8 cellular contexts compared by ENCODE assay signal in genomic region chr16:30444231-30445148, GRCh38. TPM values are rescaled to one million over a fixed set of nuclear protein-coding genes. Genes with fewer than 3 reads are reported as not detected.
DNase-seq lines count a peak whose midpoint lies in the region; ATAC-seq, FAIRE-seq and TF ChIP-seq lines count a peak whose summit lies in the region.

No MANE protein-coding gene starts in this region.

- H3K9me3 Mint-ChIP-seq in Calu3 (ENCODE audit: low read depth, unreplicated experiment), result peaks cover 2% of the 10 kb centered on the region

- H3K27me3 ChIP-seq in OCI-LY3 (ENCODE audit: low read depth, low read length) (no peaks in the 10 kb centered on the region), endothelial cell of umbilical vein (ENCODE audit: control insufficient read depth in 2 of 2, insufficient read depth in 2 of 2, low read length in 2 of 2) (no peaks in the 10 kb centered on the region), pancreas (no peaks in the 10 kb centered on the region)

- intact Hi-C loops in Calu3 (cut with micrococcal nuclease; ENCODE audit: unreplicated experiment), result loop anchor here (2.0 to 5.0 kb wide), 2 partner anchors 14 to 83 kb away; partner anchors contain the start of genes DCTPP1 and ZNF768
- intact Hi-C loops in endothelial cell of umbilical vein (cut with micrococcal nuclease), result loop anchor here (1.0 to 5.0 kb wide), 7 partner anchors 26 to 248 kb away; partner anchors contain the start of genes ZNF689 and ZNF747
- intact Hi-C loops in pancreas (cut with DNase I), result loop anchor here in 1 of 3 donors (10.0 kb wide), 1 partner anchor 180 kb away; no protein-coding TSS in a partner anchor

- no peak for FAIRE-seq in endothelial cell of umbilical vein (lab: Jason Lieb, UNC)
- no peak for FAIRE-seq in pancreas (lab: Jason Lieb, UNC)

- peak overlapping the region; percentile 76 for H3K4me3 Mint-ChIP-seq in Calu3 (ENCODE audit: low read depth, unreplicated experiment)

- H3K27me3 Mint-ChIP-seq in Calu3 (ENCODE audit: unreplicated experiment), result no peaks in the 10 kb centered on the region

- H3K9me3 ChIP-seq in OCI-LY3 (ENCODE audit: insufficient read depth, low read length) (no peaks in the 10 kb centered on the region), endothelial cell of umbilical vein (replicated peaks; ENCODE audit: control insufficient read depth, insufficient read depth, low read length) (no peaks in the 10 kb centered on the region), pancreas (no peaks in the 10 kb centered on the region)

- POLR2A ChIA-PET in endothelial cell of umbilical vein (lab: Charles Lee), result interaction anchor here (0.5 to 1.0 kb wide), 2 partner anchors 23 to 127 kb away, joined by 3 to 4 read pairs; partner anchors contain the start of gene ZNF688

- H3K4me1 Mint-ChIP-seq in Calu3 (ENCODE audit: low read depth, unreplicated experiment), result peaks cover 53% of the 10 kb centered on the region

- DNase-seq in Calu3 (no peak), endothelial cell of umbilical vein (ENCODE audit: low read depth, low spot score) (no peak), pancreas (peak in 2 of 6 donors; percentile 27 to 52), NCI-H2029 (lab: John Stamatoyannopoulos, UW) (no peak)

- ATAC-seq in pancreas, result no peak
- no peak for ATAC-seq in GM18861 (IDR thresholded peaks at IDR 0.05; ENCODE audit: unreplicated experiment)
- ATAC-seq in GM18511 (IDR thresholded peaks at IDR 0.05; ENCODE audit: unreplicated experiment), result no peak
- ATAC-seq in GM19023 (IDR thresholded peaks at IDR 0.05; ENCODE audit: unreplicated experiment), result no peak

- H3K4me2 ChIP-seq in OCI-LY3 (ENCODE audit: low read length), result peak overlapping the region; percentile 89
- peak overlapping the region; percentile 57 for H3K4me2 ChIP-seq in endothelial cell of umbilical vein (ENCODE audit: insufficient read depth, low read length)

- H3K9me1 ChIP-seq in endothelial cell of umbilical vein (replicated peaks; ENCODE audit: control insufficient read depth, extremely low read depth, insufficient read depth, low read length), result no peaks in the 10 kb centered on the region

- H3K4me3 ChIP-seq in OCI-LY3 (ENCODE audit: low read length) (peak overlapping the region; percentile 89), endothelial cell of umbilical vein (replicated peaks in 1 of 3; ENCODE audit: insufficient read depth in 1 of 3, low read depth in 1 of 3, low read length in 3 of 3) (peak overlapping the region in 2 of 3 experiments; percentile 57 to 79), pancreas (peak overlapping the region; percentile 64 to 96 (median 82))

- H3K36me3 ChIP-seq in OCI-LY3 (replicated peaks; ENCODE audit: low read depth, low read length) (peaks cover 22% of the 10 kb centered on the region), endothelial cell of umbilical vein (ENCODE audit: control insufficient read depth in 2 of 2, extremely low read depth in 1 of 2, insufficient read depth in 2 of 2, low read length in 2 of 2) (no peaks in the 10 kb centered on the region), pancreas (no peaks in the 10 kb centered on the region)

- TF ChIP-seq POLR2A in endothelial cell of umbilical vein (IDR thresholded peaks at IDR 0.05; ENCODE audit: low read depth, low read length), result no peak

- BruUV-seq in Calu3 (replicated peaks; lab: Mats Ljungman, UMichigan) (no TSS peak), endothelial cell of umbilical vein (replicated peaks; lab: Mats Ljungman, UMichigan) (no TSS peak)

- peak overlapping the region; percentile 62 for H3K27ac Mint-ChIP-seq in Calu3 (ENCODE audit: unreplicated experiment)

- CTCF ChIA-PET in Calu3 (lab: Charles Lee) (interaction anchor here (0.8 to 1.0 kb wide), 2 partner anchors 15 to 91 kb away, joined by 3 to 4 read pairs; partner anchors contain the start of gene DCTPP1), endothelial cell of umbilical vein (lab: Charles Lee) (interaction anchor here (1.7 to 2.5 kb wide), 2 partner anchors 15 to 27 kb away, joined by 7 to 15 read pairs; partner anchors contain the start of gene DCTPP1)

- H3K36me3 Mint-ChIP-seq in Calu3 (ENCODE audit: insufficient read depth, unreplicated experiment), result peaks cover 58% of the 10 kb centered on the region

- H4K20me1 ChIP-seq in OCI-LY3 (ENCODE audit: insufficient read depth, low read length) (no peaks in the 10 kb centered on the region), endothelial cell of umbilical vein (replicated peaks; ENCODE audit: control insufficient read depth, extremely low read depth, insufficient read depth, low read length) (no peaks in the 10 kb centered on the region)

- WGBS in pancreas, 2 donors, result 82 to 86% methylated on average over 29 of the region's 29 CpGs

- H3K9ac ChIP-seq in OCI-LY3 (ENCODE audit: low read length) (peak overlapping the region; percentile 83), endothelial cell of umbilical vein (replicated peaks; ENCODE audit: extremely low read depth, insufficient read depth, low read length) (peak overlapping the region; percentile 85)

- H2AFZ ChIP-seq in OCI-LY3 (ENCODE audit: low read depth, low read length) (no peak overlapping the region), endothelial cell of umbilical vein (ENCODE audit: low read depth, low read length) (no peak overlapping the region)

- H3K79me2 ChIP-seq in OCI-LY3 (ENCODE audit: low read length) (peaks cover 18% of the 10 kb centered on the region), endothelial cell of umbilical vein (ENCODE audit: control insufficient read depth, insufficient read depth, low read length) (peaks cover 12% of the 10 kb centered on the region)

- TF ChIP-seq CTCF in Calu3 (IDR thresholded peaks at IDR 0.05; ENCODE audit: unreplicated experiment) (no peak), OCI-LY3 (IDR thresholded peaks at IDR 0.05; ENCODE audit: low read depth, low read length) (no peak), endothelial cell of umbilical vein (IDR thresholded peaks at IDR 0.05; ENCODE audit: extremely low read depth in 1 of 2, insufficient read depth in 1 of 2, low read depth in 1 of 2, low read length in 2 of 2) (no peak), pancreas (IDR thresholded peaks at IDR 0.05) (no peak)

- H3K27ac ChIP-seq in OCI-LY3 (ENCODE audit: low read length) (no peak overlapping the region), endothelial cell of umbilical vein (ENCODE audit: insufficient read depth, low read depth, low read length) (no peak overlapping the region), pancreas (peak overlapping the region in 1 of 4 donors; percentile 95)

- H3K4me1 ChIP-seq in OCI-LY3 (ENCODE audit: low read length), result peaks cover 20% of the 10 kb centered on the region
- peaks cover 11% of the 10 kb centered on the region for H3K4me1 ChIP-seq in endothelial cell of umbilical vein (ENCODE audit: control insufficient read depth, extremely low read depth, insufficient read depth, low read length)
- peaks cover 22 to 43% (median 25%) of the 10 kb centered on the region in 3 donors for H3K4me1 ChIP-seq in pancreas

- dilution Hi-C loops in endothelial cell of umbilical vein (cut with MboI; ENCODE audit: extremely low pct_ligation_motif_present, low sequenced_read_pairs), result no loop called here

RNA-seq across cellular contexts. Expression of gene SEPHS2, which starts 1.2 kb away (rescaled TPM):
- 85.0 and 109 TPM in 2 replicates for total RNA-seq in Calu3 (2022)
- total RNA-seq in endothelial cell of umbilical vein, result 32.0 and 32.8 TPM in 2 replicates
- polyA plus RNA-seq in endothelial cell of umbilical vein, result 19.4 and 22.9 TPM in 2 replicates
- 28.0 and 28.2 TPM in 2 replicates for polyA plus RNA-seq in endothelial cell of umbilical vein (2011; cell fraction: cytosol; rRNA removed)
- polyA plus RNA-seq in endothelial cell of umbilical vein (2011; cell fraction: nucleus; rRNA removed), result 11.9 and 13.0 TPM in 2 replicates
- polyA plus RNA-seq in endothelial cell of umbilical vein (2012), result 36.8 and 39.4 TPM in 2 replicates
- polyA minus RNA-seq in endothelial cell of umbilical vein, result 26.5 and 27.7 TPM in 2 replicates
- 16.8 TPM for polyA minus RNA-seq in endothelial cell of umbilical vein (2011; cell fraction: cytosol; rRNA and poly(A)+ RNA removed)
- 6.4 and 7.1 TPM in 2 replicates for polyA minus RNA-seq in endothelial cell of umbilical vein (2011; cell fraction: nucleus; rRNA and poly(A)+ RNA removed)
- 10 to 100 TPM; 17.5 to 35.4 (median 25.4) TPM for total RNA-seq in pancreas
- 10 to 100 TPM; 14.8 to 30.3 TPM for polyA plus RNA-seq in pancreas

RNA-seq across cellular contexts. Expression of gene DCTPP1, which starts 14.7 kb away (rescaled TPM):
- total RNA-seq in Calu3 (2022) (120 and 124 TPM in 2 replicates), endothelial cell of umbilical vein (65.2 and 68.0 TPM in 2 replicates), pancreas (10 to 100 TPM; 12.2 to 20.7 (median 16.6) TPM)
- polyA plus RNA-seq in endothelial cell of umbilical vein (82.0 and 88.6 TPM in 2 replicates), pancreas (10 to 100 TPM; 12.2 to 16.9 TPM)
- 78.7 and 83.4 TPM in 2 replicates for polyA plus RNA-seq in endothelial cell of umbilical vein (2011; cell fraction: cytosol; rRNA removed)
- 27.1 and 28.9 TPM in 2 replicates for polyA plus RNA-seq in endothelial cell of umbilical vein (2011; cell fraction: nucleus; rRNA removed)
- polyA plus RNA-seq in endothelial cell of umbilical vein (2012), result 73.6 and 78.5 TPM in 2 replicates
- polyA minus RNA-seq in endothelial cell of umbilical vein, result 27.4 and 29.0 TPM in 2 replicates
- 37.1 TPM for polyA minus RNA-seq in endothelial cell of umbilical vein (2011; cell fraction: cytosol; rRNA and poly(A)+ RNA removed)
- 4.4 and 5.4 TPM in 2 replicates for polyA minus RNA-seq in endothelial cell of umbilical vein (2011; cell fraction: nucleus; rRNA and poly(A)+ RNA removed)

RNA-seq across cellular contexts. Expression of gene ITGAL, which starts 28.1 kb away (rescaled TPM):
- total RNA-seq in Calu3 (2022) (not detected in 2 replicates), endothelial cell of umbilical vein (not detected in 2 replicates), pancreas (1 to 10 TPM; 1.1 to 9.1 (median 3.1) TPM)
- polyA plus RNA-seq in endothelial cell of umbilical vein (not detected in 2 replicates), pancreas (1 to 10 TPM in 1 of 2 donors, under 1 TPM in 1; 0.54 to 1.0 TPM)
- not detected in 2 replicates for polyA plus RNA-seq in endothelial cell of umbilical vein (2011; cell fraction: cytosol; rRNA removed)
- polyA plus RNA-seq in endothelial cell of umbilical vein (2011; cell fraction: nucleus; rRNA removed), result not detected in 2 replicates
- polyA plus RNA-seq in endothelial cell of umbilical vein (2012), result not detected in 2 replicates
- not detected in 2 replicates for polyA minus RNA-seq in endothelial cell of umbilical vein
- polyA minus RNA-seq in endothelial cell of umbilical vein (2011; cell fraction: cytosol; rRNA and poly(A)+ RNA removed), result not detected
- not detected in 2 replicates for polyA minus RNA-seq in endothelial cell of umbilical vein (2011; cell fraction: nucleus; rRNA and poly(A)+ RNA removed)

RNA-seq across cellular contexts. Expression of gene ZNF771, which starts 37.1 kb away (rescaled TPM):
- total RNA-seq in Calu3 (2022) (11.3 and 12.2 TPM in 2 replicates), endothelial cell of umbilical vein (10.3 and 11.7 TPM in 2 replicates), pancreas (1 to 10 TPM; 1.5 to 5.0 (median 3.1) TPM)
- polyA plus RNA-seq in endothelial cell of umbilical vein (16.8 and 28.8 TPM in 2 replicates), pancreas (1 to 10 TPM; 3.0 to 3.8 TPM)
- polyA plus RNA-seq in endothelial cell of umbilical vein (2011; cell fraction: cytosol; rRNA removed), result 7.2 and 10.9 TPM in 2 replicates
- 7.1 and 7.6 TPM in 2 replicates for polyA plus RNA-seq in endothelial cell of umbilical vein (2011; cell fraction: nucleus; rRNA removed)
- 4.7 and 6.1 TPM in 2 replicates for polyA plus RNA-seq in endothelial cell of umbilical vein (2012)
- 5.5 and 8.9 TPM in 2 replicates for polyA minus RNA-seq in endothelial cell of umbilical vein
- 3.2 TPM for polyA minus RNA-seq in endothelial cell of umbilical vein (2011; cell fraction: cytosol; rRNA and poly(A)+ RNA removed)
- polyA minus RNA-seq in endothelial cell of umbilical vein (2011; cell fraction: nucleus; rRNA and poly(A)+ RNA removed), result 4.7 and 5.0 TPM in 2 replicates

RNA-seq across cellular contexts. Expression of gene ZNF48, which starts 49.3 kb away (rescaled TPM):
- total RNA-seq in Calu3 (2022), result 21.2 and 24.8 TPM in 2 replicates
- total RNA-seq in endothelial cell of umbilical vein, result 15.1 and 15.3 TPM in 2 replicates
- 16.1 TPM in 2 replicates for polyA plus RNA-seq in endothelial cell of umbilical vein
- 9.7 and 11.3 TPM in 2 replicates for polyA plus RNA-seq in endothelial cell of umbilical vein (2011; cell fraction: cytosol; rRNA removed)
- polyA plus RNA-seq in endothelial cell of umbilical vein (2011; cell fraction: nucleus; rRNA removed), result 11.7 and 11.8 TPM in 2 replicates
- 9.6 and 13.4 TPM in 2 replicates for polyA plus RNA-seq in endothelial cell of umbilical vein (2012)
- polyA minus RNA-seq in endothelial cell of umbilical vein, result 12.2 and 17.4 TPM in 2 replicates
- polyA minus RNA-seq in endothelial cell of umbilical vein (2011; cell fraction: cytosol; rRNA and poly(A)+ RNA removed), result 6.8 TPM
- 6.3 and 11.1 TPM in 2 replicates for polyA minus RNA-seq in endothelial cell of umbilical vein (2011; cell fraction: nucleus; rRNA and poly(A)+ RNA removed)
- total RNA-seq in pancreas, result 1 to 10 TPM; 4.0 to 6.5 (median 4.6) TPM
- polyA plus RNA-seq in pancreas, result 1 to 10 TPM; 3.1 to 5.0 TPM
